Comparison of ENCODE assay signal across 25 cellular contexts in genomic region chr17:17201271-17201670, GRCh38. TPM values are rescaled to one million over a fixed set of nuclear protein-coding genes. Genes with fewer than 3 reads are reported as not detected.
A peak's percentile ranks its signal among the peaks of the same experiment; 100 is the strongest.
DNase-seq lines count a peak whose midpoint lies in the region; ATAC-seq, FAIRE-seq and TF ChIP-seq lines count a peak whose summit lies in the region.
"Had no signal": no experiment of that assay in that cellular context is flagged by ENCODE, and none has a peak within 500 bp of the region (broad histone marks: within the 10 kb centered on the region; RNA-seq: fewer than 3 reads in every experiment).

No MANE protein-coding gene starts in this region.

- no peak overlapping the region for H3K4me3 ChIP-seq in A549
- H3K4me3 ChIP-seq in BLaER1 treated with 17β-estradiol and CSF1 and Interleukin-3, amounts not matched to agents 10 nM and 100 nM, result no peak overlapping the region
- H3K4me3 ChIP-seq in esophagus squamous epithelium, result no peak overlapping the region
- H3K4me3 ChIP-seq in sigmoid colon, result no peak overlapping the region
- no peak overlapping the region for H3K4me3 ChIP-seq in ovary
- H3K4me3 ChIP-seq: hepatocyte had no signal

- 88% methylated on average over 10 of the region's 10 CpGs for WGBS in A549 (ENCODE audit: missing lambda C conversion rate)
- WGBS in esophagus squamous epithelium, 2 donors, result 83 to 87% methylated on average over 10 of the region's 10 CpGs
- WGBS in sigmoid colon, 2 donors, result 85 to 89% methylated on average over 10 of the region's 10 CpGs
- WGBS in ovary, 3 donors, result 66 to 73% (median 66%) methylated on average over 10 of the region's 10 CpGs

- TF ChIP-seq CTCF in A549 (IDR thresholded peaks at IDR 0.05), result no peak
- no peak for TF ChIP-seq CTCF in esophagus squamous epithelium (IDR thresholded peaks at IDR 0.05)
- no peak for TF ChIP-seq CTCF in sigmoid colon (IDR thresholded peaks at IDR 0.05)
- no peak for TF ChIP-seq CTCF in ovary (IDR thresholded peaks at IDR 0.05)

- FAIRE-seq in A549 (lab: Jason Lieb, UNC) (no peak), GM12892 (lab: Jason Lieb, UNC) (no peak)
- FAIRE-seq: D721Med, HTR-8/SVneo had no signal

- H4K20me1 ChIP-seq in BLaER1 treated with 17β-estradiol and CSF1 and Interleukin-3, amounts not matched to agents 10 nM and 100 nM, result peaks cover 11 to 64% (median 30%) of the 10 kb centered on the region in 11 experiments; a peak in 16 of 22 replicates

- H3K36me3 ChIP-seq in BLaER1 treated with 17β-estradiol and CSF1 and Interleukin-3, amounts not matched to agents 10 nM and 100 nM, result peaks cover 21 to 57% (median 29%) of the 10 kb centered on the region in 11 experiments
- no peaks in the 10 kb centered on the region for H3K36me3 ChIP-seq in esophagus squamous epithelium
- peaks cover 0 to 8% (median 2%) of the 10 kb centered on the region in 4 donors for H3K36me3 ChIP-seq in sigmoid colon
- no peaks in the 10 kb centered on the region for H3K36me3 ChIP-seq in ovary

- TF ChIP-seq RAD21 in A549 (conservative IDR thresholded peaks at IDR 0.05 in 1 of 2, IDR thresholded peaks at IDR 0.05 in 1 of 2), result no peak

- POLR2A ChIA-PET in A549 (lab: Yijun Ruan, JAX), result no interaction called here

- H3K27ac ChIP-seq in A549, result no peak overlapping the region
- 0 out of 22 replicates have a peak overlapping the region, but pooled peaks of 1 of the 11 experiments have one; percentile 69 for H3K27ac ChIP-seq in BLaER1 treated with 17β-estradiol and CSF1 and Interleukin-3, amounts not matched to agents 10 nM and 100 nM
- peak overlapping the region in 3 of 4 donors; percentile 9 to 90 (median 73) for H3K27ac ChIP-seq in esophagus squamous epithelium
- peak overlapping the region; percentile 86 to 98 (median 94) for H3K27ac ChIP-seq in sigmoid colon
- peak overlapping the region in 1 of 2 donors; percentile 41 for H3K27ac ChIP-seq in ovary
- H3K27ac ChIP-seq: neutrophil had no signal

- H3K4me1 ChIP-seq in A549 (peaks cover 14% of the 10 kb centered on the region), esophagus squamous epithelium (peaks cover 25 to 72% (median 30%) of the 10 kb centered on the region in 3 donors), sigmoid colon (peaks cover 0 to 80% (median 75%) of the 10 kb centered on the region in 4 donors), ovary (ENCODE audit: insufficient read depth) (peaks cover 26% of the 10 kb centered on the region)
- peaks cover 47 to 87% (median 83%) of the 10 kb centered on the region in 10 experiments for H3K4me1 ChIP-seq in BLaER1 treated with 17β-estradiol and CSF1 and Interleukin-3, amounts not matched to agents 10 nM and 100 nM

- no peak overlapping the region for H3K4me2 ChIP-seq in A549
- peak overlapping the region in 8 of 11 experiments; percentile 70 to 99 (median 98); a peak in 15 of 22 replicates for H3K4me2 ChIP-seq in BLaER1 treated with 17β-estradiol and CSF1 and Interleukin-3, amounts not matched to agents 10 nM and 100 nM

- no peaks in the 10 kb centered on the region for H3K9me3 ChIP-seq in A549
- H3K9me3 ChIP-seq in BLaER1 treated with 17β-estradiol and CSF1 and Interleukin-3, amounts not matched to agents 10 nM and 100 nM (replicated peaks in 1 of 11), result 0 out of 22 replicates have a peak, but pooled peaks cover 0 to 1% (median 0%) of the 10 kb centered on the region in 11 experiments
- no peaks in the 10 kb centered on the region for H3K9me3 ChIP-seq in esophagus squamous epithelium
- H3K9me3 ChIP-seq in sigmoid colon, result no peaks in the 10 kb centered on the region
- no peaks in the 10 kb centered on the region for H3K9me3 ChIP-seq in ovary
- H3K9me3 ChIP-seq: neutrophil had no signal

- H3K27me3 ChIP-seq in BLaER1 treated with 17β-estradiol and CSF1 and Interleukin-3, amounts not matched to agents 10 nM and 100 nM, result peaks cover 0 to 3% (median 0%) of the 10 kb centered on the region in 11 experiments; a peak in 1 of 22 replicates
- H3K27me3 ChIP-seq in esophagus squamous epithelium (no peaks in the 10 kb centered on the region), sigmoid colon (no peaks in the 10 kb centered on the region), ovary (no peaks in the 10 kb centered on the region)
- H3K27me3 ChIP-seq: hepatocyte, neutrophil had no signal

- intact Hi-C loops in esophagus squamous epithelium (cut with DNase I), result no loop called here
- intact Hi-C loops in sigmoid colon (cut with DNase I), result loop anchor here (5.0 kb wide), 1 partner anchor 49 kb away; no protein-coding TSS in a partner anchor
- intact Hi-C loops in ovary (cut with DNase I), result no loop called here

- DNase-seq in A549 (ENCODE audit: low read depth in 1 of 2, low spot score in 1 of 2) (no peak), esophagus squamous epithelium (lab: John Stamatoyannopoulos, UW) (no peak), sigmoid colon (no peak), GM12892 (ENCODE audit: insufficient read length) (no peak), ovary (no peak), EL (no peak)
- DNase-seq: activated CD4-positive, alpha-beta T cell treated with anti-CD3 and anti-CD28 coated beads for 4 hours; activated naive CD4-positive, alpha-beta T cell treated with anti-CD3 and anti-CD28 coated beads, Interleukin-2, amount 50 U/mL, for 16 hours; aorta; CD4-positive, CD25-positive, alpha-beta regulatory T cell; cortex of kidney; effector memory CD8-positive, alpha-beta T cell; foreskin melanocyte; KG1; NCI-H1417 treated with DMSO at 0.1 percent for 48 hours; NCI-H2081 treated with DMSO at 0.1 percent for 48 hours; NCI-H748 treated with DMSO at 0.1 percent for 48 hours; RPMI8226; T-helper 17 cell had no signal

- TF ChIP-seq POLR2A in A549 (IDR thresholded peaks at IDR 0.05; ENCODE audit: low read length) (no peak), esophagus squamous epithelium (IDR thresholded peaks at IDR 0.05) (no peak), sigmoid colon (IDR thresholded peaks at IDR 0.05) (no peak), GM12892 (IDR thresholded peaks at IDR 0.05; ENCODE audit: low read depth, low read length) (no peak), ovary (IDR thresholded peaks at IDR 0.05) (no peak)

- CTCF ChIA-PET in A549 (lab: Yijun Ruan, JAX), result interaction anchor here (1.7 to 3.0 kb wide), 4 partner anchors 11 to 204 kb away, joined by 4 to 9 read pairs (median 6); no protein-coding TSS in a partner anchor

- no peak for ATAC-seq in A549
- ATAC-seq: effector memory CD8-positive, alpha-beta T cell; esophagus mucosa; T-helper 17 cell had no signal

- no peak for TF ChIP-seq EP300 in A549 (IDR thresholded peaks at IDR 0.05)
- no peak for TF ChIP-seq EP300 in sigmoid colon (IDR thresholded peaks at IDR 0.05)
- no peak for TF ChIP-seq EP300 in ovary (IDR thresholded peaks at IDR 0.05)

- H3K9ac ChIP-seq in BLaER1 treated with 17β-estradiol and CSF1 and Interleukin-3, amounts not matched to agents 10 nM and 100 nM, result peak overlapping the region in 4 of 11 experiments; percentile 53 to 70 (median 64); a peak in 4 of 22 replicates

TF ChIP-seq in A549, 52 proteins besides CTCF, POLR2A, EP300 and RAD21:
- TF ChIP-seq MAFK (IDR thresholded peaks at IDR 0.05; ENCODE audit: partially characterized antibody) (peak; percentile 51), EHF (CRISPR knock-in tag; IDR thresholded peaks at IDR 0.05) (no peak)

RNA-seq across cellular contexts. Expression of gene PLD6, which starts 4.9 kb away (rescaled TPM):
- 5.4 and 5.7 TPM in 2 replicates for polyA plus RNA-seq in A549 (2011; rRNA removed)
- polyA plus RNA-seq in A549 (2012; cell fraction: cytosol; rRNA removed), result 5.7 and 7.7 TPM in 2 replicates
- 6.5 and 9.7 TPM in 2 replicates for polyA plus RNA-seq in A549 (2012; cell fraction: nucleus; rRNA removed)
- 5.6 to 6.6 TPM (median 5.6 TPM) in 3 replicates for polyA plus RNA-seq in A549 (2017; fragmentation: RNase III; extraction: RNeasy Plus Mini Kit Qiagen cat#74134 plus additional on column Dnase treatment)
- polyA minus RNA-seq in A549 (2011; rRNA and poly(A)+ RNA removed), result 4.5 and 5.1 TPM in 2 replicates
- 1 to 10 TPM in 2 of 4 donors, under 1 TPM in 2; 0.45 to 1.9 (median 0.95) TPM for total RNA-seq in esophagus squamous epithelium
- total RNA-seq in sigmoid colon, result 10 to 100 TPM in 2 of 4 donors, 1 to 10 TPM in 2; 7.7 to 15.3 (median 10.2) TPM
- polyA plus RNA-seq in sigmoid colon, result 1 to 10 TPM in 2 of 3 donors, not detected in 1; 1.2 to 2.8 TPM
- polyA plus RNA-seq in GM12892 (2012; ENCODE audit: missing spikeins), result 10.2 TPM
- 10 to 100 TPM in 1 of 7 donors, 1 to 10 TPM in 6; 2.7 to 12.8 (median 7.5) TPM for total RNA-seq in ovary
- 1 to 10 TPM; 7.2 to 7.3 TPM for polyA plus RNA-seq in ovary

RNA-seq across cellular contexts. Expression of gene FLCN, which starts 35.7 kb away (rescaled TPM):
- 14.2 and 16.1 TPM in 2 replicates for polyA plus RNA-seq in A549 (2011; rRNA removed)
- polyA plus RNA-seq in A549 (2012; cell fraction: cytosol; rRNA removed), result 11.2 and 13.4 TPM in 2 replicates
- polyA plus RNA-seq in A549 (2012; cell fraction: nucleus; rRNA removed), result 41.2 and 46.0 TPM in 2 replicates
- 17.3 to 25.1 TPM (median 22.1 TPM) in 3 replicates for polyA plus RNA-seq in A549 (2017; fragmentation: RNase III; extraction: RNeasy Plus Mini Kit Qiagen cat#74134 plus additional on column Dnase treatment)
- polyA minus RNA-seq in A549 (2011; rRNA and poly(A)+ RNA removed), result 31.7 and 32.1 TPM in 2 replicates
- total RNA-seq in esophagus squamous epithelium, result 10 to 100 TPM; 11.6 to 27.5 (median 12.4) TPM
- total RNA-seq in sigmoid colon, result 100 to 1,000 TPM in 2 of 4 donors, 10 to 100 TPM in 2; 41.5 to 122 (median 78.7) TPM
- 10 to 100 TPM; 10.8 to 28.6 (median 13.4) TPM for polyA plus RNA-seq in sigmoid colon
- polyA plus RNA-seq in GM12892 (2012; ENCODE audit: missing spikeins), result 17.6 TPM
- total RNA-seq in ovary, result 10 to 100 TPM; 27.9 to 55.7 (median 45.1) TPM
- 10 to 100 TPM; 16.4 to 29.0 TPM for polyA plus RNA-seq in ovary

Comparison
In these comparisons a context has a peak if more than half of its experiments do, and no peak if none do; other contexts are left out.
1. H3K27ac ChIP-seq: peak in esophagus squamous epithelium (3 of 4) and sigmoid colon (4 of 4); none in A549 (0 of 2).